In the genomic region with DNA sequence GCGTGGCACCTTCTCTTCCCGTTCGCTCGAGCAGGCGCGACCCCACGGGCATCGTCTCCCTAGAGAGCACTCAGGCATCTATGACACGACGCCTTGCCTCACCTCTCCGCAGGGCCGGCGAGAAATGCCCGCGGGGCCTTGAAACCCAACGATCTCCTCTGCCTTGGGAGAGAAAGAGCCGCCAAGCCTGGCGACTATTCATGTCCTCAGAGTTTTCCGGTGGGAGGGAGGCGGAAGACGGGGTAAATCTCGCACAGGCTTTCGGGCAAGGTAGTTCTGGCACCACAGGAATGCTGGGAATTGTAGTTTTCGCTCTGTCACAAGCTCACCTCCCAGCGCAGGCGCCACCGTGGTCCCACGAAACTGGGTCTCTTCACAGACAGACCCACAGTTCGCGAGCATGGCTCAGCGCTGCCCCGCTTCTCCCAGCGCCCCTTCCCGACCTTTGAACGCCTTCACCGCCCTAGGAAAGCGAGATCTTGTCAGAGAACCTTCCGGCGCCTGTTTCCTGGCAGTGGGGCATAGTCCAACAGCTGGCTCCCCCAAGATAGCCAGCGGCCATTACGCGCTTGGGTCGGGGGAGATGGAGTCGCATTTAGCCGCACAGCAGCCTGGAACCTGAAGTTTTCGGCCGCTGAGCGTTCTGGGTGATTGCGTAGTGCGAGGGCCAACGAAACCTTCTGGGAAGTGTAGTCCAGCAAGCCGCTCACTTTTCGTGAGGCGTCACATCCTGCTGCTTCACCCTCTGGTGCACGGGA, we compare ENCODE assay signal across 1 cellular context.
TF ChIP-seq lines count a peak whose summit lies in the region.

A gene with protein sequence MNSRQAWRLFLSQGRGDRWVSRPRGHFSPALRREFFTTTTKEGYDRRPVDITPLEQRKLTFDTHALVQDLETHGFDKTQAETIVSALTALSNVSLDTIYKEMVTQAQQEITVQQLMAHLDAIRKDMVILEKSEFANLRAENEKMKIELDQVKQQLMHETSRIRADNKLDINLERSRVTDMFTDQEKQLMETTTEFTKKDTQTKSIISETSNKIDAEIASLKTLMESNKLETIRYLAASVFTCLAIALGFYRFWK (minus strand): TSS at position 597 of the 758 bp plus-strand sequence. CDS start 395 bp downstream, at position 202.

TF ChIP-seq in HepG2, 621 proteins besides CTCF, POLR2A, EP300 and RAD21 (continued from another document and continues in another):
- TF ChIP-seq, protein P1, sequence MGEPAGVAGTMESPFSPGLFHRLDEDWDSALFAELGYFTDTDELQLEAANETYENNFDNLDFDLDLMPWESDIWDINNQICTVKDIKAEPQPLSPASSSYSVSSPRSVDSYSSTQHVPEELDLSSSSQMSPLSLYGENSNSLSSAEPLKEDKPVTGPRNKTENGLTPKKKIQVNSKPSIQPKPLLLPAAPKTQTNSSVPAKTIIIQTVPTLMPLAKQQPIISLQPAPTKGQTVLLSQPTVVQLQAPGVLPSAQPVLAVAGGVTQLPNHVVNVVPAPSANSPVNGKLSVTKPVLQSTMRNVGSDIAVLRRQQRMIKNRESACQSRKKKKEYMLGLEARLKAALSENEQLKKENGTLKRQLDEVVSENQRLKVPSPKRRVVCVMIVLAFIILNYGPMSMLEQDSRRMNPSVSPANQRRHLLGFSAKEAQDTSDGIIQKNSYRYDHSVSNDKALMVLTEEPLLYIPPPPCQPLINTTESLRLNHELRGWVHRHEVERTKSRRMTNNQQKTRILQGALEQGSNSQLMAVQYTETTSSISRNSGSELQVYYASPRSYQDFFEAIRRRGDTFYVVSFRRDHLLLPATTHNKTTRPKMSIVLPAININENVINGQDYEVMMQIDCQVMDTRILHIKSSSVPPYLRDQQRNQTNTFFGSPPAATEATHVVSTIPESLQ (CRISPR knock-in tag; conservative IDR thresholded peaks at IDR 0.05): 0 out of 2 replicates have a peak, but pooled peaks have one; percentile 78
- TF ChIP-seq ZNF205 (CRISPR knock-in tag; IDR thresholded peaks at IDR 0.05): peak; percentile 44; the same call in 1 of the 2 replicates
- no peak for TF ChIP-seq ZNF121 (CRISPR knock-in tag; IDR thresholded peaks at IDR 0.05)
- no peak for TF ChIP-seq DNMT3B (CRISPR knock-in tag; conservative IDR thresholded peaks at IDR 0.05)
- no peak for TF ChIP-seq PAF1 (CRISPR knock-in tag; IDR thresholded peaks at IDR 0.05)
- TF ChIP-seq, protein P2, sequence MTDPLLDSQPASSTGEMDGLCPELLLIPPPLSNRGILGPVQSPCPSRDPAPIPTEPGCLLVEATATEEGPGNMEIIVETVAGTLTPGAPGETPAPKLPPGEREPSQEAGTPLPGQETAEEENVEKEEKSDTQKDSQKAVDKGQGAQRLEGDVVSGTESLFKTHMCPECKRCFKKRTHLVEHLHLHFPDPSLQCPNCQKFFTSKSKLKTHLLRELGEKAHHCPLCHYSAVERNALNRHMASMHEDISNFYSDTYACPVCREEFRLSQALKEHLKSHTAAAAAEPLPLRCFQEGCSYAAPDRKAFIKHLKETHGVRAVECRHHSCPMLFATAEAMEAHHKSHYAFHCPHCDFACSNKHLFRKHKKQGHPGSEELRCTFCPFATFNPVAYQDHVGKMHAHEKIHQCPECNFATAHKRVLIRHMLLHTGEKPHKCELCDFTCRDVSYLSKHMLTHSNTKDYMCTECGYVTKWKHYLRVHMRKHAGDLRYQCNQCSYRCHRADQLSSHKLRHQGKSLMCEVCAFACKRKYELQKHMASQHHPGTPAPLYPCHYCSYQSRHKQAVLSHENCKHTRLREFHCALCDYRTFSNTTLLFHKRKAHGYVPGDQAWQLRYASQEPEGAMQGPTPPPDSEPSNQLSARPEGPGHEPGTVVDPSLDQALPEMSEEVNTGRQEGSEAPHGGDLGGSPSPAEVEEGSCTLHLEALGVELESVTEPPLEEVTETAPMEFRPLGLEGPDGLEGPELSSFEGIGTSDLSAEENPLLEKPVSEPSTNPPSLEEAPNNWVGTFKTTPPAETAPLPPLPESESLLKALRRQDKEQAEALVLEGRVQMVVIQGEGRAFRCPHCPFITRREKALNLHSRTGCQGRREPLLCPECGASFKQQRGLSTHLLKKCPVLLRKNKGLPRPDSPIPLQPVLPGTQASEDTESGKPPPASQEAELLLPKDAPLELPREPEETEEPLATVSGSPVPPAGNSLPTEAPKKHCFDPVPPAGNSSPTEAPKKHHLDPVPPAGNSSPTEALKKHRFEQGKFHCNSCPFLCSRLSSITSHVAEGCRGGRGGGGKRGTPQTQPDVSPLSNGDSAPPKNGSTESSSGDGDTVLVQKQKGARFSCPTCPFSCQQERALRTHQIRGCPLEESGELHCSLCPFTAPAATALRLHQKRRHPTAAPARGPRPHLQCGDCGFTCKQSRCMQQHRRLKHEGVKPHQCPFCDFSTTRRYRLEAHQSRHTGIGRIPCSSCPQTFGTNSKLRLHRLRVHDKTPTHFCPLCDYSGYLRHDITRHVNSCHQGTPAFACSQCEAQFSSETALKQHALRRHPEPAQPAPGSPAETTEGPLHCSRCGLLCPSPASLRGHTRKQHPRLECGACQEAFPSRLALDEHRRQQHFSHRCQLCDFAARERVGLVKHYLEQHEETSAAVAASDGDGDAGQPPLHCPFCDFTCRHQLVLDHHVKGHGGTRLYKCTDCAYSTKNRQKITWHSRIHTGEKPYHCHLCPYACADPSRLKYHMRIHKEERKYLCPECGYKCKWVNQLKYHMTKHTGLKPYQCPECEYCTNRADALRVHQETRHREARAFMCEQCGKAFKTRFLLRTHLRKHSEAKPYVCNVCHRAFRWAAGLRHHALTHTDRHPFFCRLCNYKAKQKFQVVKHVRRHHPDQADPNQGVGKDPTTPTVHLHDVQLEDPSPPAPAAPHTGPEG (CRISPR knock-in tag; IDR thresholded peaks at IDR 0.05): peak; percentile 48; the same call in 1 of the 2 replicates
- TF ChIP-seq ZMYM4 (CRISPR knock-in tag; IDR thresholded peaks at IDR 0.05): peak; percentile 81
- TF ChIP-seq, protein P3, sequence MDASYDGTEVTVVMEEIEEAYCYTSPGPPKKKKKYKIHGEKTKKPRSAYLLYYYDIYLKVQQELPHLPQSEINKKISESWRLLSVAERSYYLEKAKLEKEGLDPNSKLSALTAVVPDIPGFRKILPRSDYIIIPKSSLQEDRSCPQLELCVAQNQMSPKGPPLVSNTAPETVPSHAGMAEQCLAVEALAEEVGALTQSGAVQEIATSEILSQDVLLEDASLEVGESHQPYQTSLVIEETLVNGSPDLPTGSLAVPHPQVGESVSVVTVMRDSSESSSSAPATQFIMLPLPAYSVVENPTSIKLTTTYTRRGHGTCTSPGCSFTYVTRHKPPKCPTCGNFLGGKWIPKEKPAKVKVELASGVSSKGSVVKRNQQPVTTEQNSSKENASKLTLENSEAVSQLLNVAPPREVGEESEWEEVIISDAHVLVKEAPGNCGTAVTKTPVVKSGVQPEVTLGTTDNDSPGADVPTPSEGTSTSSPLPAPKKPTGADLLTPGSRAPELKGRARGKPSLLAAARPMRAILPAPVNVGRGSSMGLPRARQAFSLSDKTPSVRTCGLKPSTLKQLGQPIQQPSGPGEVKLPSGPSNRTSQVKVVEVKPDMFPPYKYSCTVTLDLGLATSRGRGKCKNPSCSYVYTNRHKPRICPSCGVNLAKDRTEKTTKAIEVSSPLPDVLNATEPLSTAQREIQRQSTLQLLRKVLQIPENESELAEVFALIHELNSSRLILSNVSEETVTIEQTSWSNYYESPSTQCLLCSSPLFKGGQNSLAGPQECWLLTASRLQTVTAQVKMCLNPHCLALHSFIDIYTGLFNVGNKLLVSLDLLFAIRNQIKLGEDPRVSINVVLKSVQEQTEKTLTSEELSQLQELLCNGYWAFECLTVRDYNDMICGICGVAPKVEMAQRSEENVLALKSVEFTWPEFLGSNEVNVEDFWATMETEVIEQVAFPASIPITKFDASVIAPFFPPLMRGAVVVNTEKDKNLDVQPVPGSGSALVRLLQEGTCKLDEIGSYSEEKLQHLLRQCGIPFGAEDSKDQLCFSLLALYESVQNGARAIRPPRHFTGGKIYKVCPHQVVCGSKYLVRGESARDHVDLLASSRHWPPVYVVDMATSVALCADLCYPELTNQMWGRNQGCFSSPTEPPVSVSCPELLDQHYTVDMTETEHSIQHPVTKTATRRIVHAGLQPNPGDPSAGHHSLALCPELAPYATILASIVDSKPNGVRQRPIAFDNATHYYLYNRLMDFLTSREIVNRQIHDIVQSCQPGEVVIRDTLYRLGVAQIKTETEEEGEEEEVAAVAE (CRISPR knock-in tag; IDR thresholded peaks at IDR 0.05; ENCODE audit: borderline replicate concordance): peak; percentile 58; the same call in 1 of the 2 replicates
- no peak for TF ChIP-seq MTF2 (CRISPR knock-in tag; IDR thresholded peaks at IDR 0.05; ENCODE audit: borderline replicate concordance)
- TF ChIP-seq EED (CRISPR knock-in tag; IDR thresholded peaks at IDR 0.05): no peak; the same call in 1 of the 2 replicates
- TF ChIP-seq PLRG1 (conservative IDR thresholded peaks at IDR 0.05): no peak
- TF ChIP-seq, protein P4, sequence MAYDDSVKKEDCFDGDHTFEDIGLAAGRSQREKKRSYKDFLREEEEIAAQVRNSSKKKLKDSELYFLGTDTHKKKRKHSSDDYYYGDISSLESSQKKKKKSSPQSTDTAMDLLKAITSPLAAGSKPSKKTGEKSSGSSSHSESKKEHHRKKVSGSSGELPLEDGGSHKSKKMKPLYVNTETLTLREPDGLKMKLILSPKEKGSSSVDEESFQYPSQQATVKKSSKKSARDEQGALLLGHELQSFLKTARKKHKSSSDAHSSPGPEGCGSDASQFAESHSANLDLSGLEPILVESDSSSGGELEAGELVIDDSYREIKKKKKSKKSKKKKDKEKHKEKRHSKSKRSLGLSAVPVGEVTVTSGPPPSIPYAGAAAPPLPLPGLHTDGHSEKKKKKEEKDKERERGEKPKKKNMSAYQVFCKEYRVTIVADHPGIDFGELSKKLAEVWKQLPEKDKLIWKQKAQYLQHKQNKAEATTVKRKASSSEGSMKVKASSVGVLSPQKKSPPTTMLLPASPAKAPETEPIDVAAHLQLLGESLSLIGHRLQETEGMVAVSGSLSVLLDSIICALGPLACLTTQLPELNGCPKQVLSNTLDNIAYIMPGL (CRISPR knock-in tag; IDR thresholded peaks at IDR 0.05; ENCODE audit: borderline replicate concordance in 1 of 2, low read depth in 1 of 2): peak; percentile 54 to 84; a peak in 3 of 4 replicates
- TF ChIP-seq GTF3A (CRISPR knock-in tag; conservative IDR thresholded peaks at IDR 0.05): 0 out of 2 replicates have a peak, but pooled peaks have one; percentile 23
- TF ChIP-seq, protein P5, sequence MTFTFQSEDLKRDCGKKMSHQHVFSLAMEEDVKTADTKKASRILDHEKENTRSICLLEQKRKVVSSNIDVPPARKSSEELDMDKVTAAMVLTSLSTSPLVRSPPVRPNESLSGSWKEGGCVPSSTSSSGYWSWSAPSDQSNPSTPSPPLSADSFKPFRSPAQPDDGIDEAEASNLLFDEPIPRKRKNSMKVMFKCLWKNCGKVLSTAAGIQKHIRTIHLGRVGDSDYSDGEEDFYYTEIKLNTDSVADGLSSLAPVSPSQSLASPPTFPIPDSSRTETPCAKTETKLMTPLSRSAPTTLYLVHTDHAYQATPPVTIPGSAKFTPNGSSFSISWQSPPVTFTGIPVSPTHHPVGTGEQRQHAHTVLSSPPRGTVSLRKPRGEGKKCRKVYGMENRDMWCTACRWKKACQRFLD (CRISPR knock-in tag; IDR thresholded peaks at IDR 0.05; ENCODE audit: borderline replicate concordance): peak; percentile 59; the same call in 1 of the 2 replicates
- TF ChIP-seq EHMT2 (IDR thresholded peaks at IDR 0.05; ENCODE audit: borderline replicate concordance, low read depth, low read length): peak; percentile 71; the same call in 1 of the 2 replicates
- no peak for TF ChIP-seq FIP1L1 (IDR thresholded peaks at IDR 0.05; ENCODE audit: borderline replicate concordance, insufficient read depth, low read depth, low read length)
- TF ChIP-seq, protein P6, sequence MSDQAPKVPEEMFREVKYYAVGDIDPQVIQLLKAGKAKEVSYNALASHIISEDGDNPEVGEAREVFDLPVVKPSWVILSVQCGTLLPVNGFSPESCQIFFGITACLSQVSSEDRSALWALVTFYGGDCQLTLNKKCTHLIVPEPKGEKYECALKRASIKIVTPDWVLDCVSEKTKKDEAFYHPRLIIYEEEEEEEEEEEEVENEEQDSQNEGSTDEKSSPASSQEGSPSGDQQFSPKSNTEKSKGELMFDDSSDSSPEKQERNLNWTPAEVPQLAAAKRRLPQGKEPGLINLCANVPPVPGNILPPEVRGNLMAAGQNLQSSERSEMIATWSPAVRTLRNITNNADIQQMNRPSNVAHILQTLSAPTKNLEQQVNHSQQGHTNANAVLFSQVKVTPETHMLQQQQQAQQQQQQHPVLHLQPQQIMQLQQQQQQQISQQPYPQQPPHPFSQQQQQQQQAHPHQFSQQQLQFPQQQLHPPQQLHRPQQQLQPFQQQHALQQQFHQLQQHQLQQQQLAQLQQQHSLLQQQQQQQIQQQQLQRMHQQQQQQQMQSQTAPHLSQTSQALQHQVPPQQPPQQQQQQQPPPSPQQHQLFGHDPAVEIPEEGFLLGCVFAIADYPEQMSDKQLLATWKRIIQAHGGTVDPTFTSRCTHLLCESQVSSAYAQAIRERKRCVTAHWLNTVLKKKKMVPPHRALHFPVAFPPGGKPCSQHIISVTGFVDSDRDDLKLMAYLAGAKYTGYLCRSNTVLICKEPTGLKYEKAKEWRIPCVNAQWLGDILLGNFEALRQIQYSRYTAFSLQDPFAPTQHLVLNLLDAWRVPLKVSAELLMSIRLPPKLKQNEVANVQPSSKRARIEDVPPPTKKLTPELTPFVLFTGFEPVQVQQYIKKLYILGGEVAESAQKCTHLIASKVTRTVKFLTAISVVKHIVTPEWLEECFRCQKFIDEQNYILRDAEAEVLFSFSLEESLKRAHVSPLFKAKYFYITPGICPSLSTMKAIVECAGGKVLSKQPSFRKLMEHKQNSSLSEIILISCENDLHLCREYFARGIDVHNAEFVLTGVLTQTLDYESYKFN (CRISPR knock-in tag; conservative IDR thresholded peaks at IDR 0.05): peak; percentile 56
- TF ChIP-seq YY1 (IDR thresholded peaks at IDR 0.05; ENCODE audit: insufficient read depth, insufficient replicate concordance, low read depth, low read length): peak; percentile 99
- TF ChIP-seq NR2F1 (CRISPR knock-in tag; IDR thresholded peaks at IDR 0.05): no peak; a peak in 1 of 4 replicates
- TF ChIP-seq TP53 (CRISPR knock-in tag; conservative IDR thresholded peaks at IDR 0.05): no peak; the same call in 1 of the 2 replicates
- TF ChIP-seq ZNF746 (CRISPR knock-in tag; IDR thresholded peaks at IDR 0.05): peak; percentile 73; the same call in 1 of the 2 replicates
- no peak; the same call in 1 of the 2 replicates for TF ChIP-seq ZNF615 (CRISPR knock-in tag; IDR thresholded peaks at IDR 0.05; ENCODE audit: borderline replicate concordance)
- TF ChIP-seq, protein P7, sequence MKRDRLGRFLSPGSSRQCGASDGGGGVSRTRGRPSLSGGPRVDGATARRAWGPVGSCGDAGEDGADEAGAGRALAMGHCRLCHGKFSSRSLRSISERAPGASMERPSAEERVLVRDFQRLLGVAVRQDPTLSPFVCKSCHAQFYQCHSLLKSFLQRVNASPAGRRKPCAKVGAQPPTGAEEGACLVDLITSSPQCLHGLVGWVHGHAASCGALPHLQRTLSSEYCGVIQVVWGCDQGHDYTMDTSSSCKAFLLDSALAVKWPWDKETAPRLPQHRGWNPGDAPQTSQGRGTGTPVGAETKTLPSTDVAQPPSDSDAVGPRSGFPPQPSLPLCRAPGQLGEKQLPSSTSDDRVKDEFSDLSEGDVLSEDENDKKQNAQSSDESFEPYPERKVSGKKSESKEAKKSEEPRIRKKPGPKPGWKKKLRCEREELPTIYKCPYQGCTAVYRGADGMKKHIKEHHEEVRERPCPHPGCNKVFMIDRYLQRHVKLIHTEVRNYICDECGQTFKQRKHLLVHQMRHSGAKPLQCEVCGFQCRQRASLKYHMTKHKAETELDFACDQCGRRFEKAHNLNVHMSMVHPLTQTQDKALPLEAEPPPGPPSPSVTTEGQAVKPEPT (CRISPR knock-in tag; IDR thresholded peaks at IDR 0.05; ENCODE audit: low read depth): peak; percentile 59; the same call in 1 of the 2 replicates
